ENCODE assay signal across 8 cellular contexts in genomic region chr7:150787321-150788281, GRCh38. TPM values are rescaled to one million over a fixed set of nuclear protein-coding genes. Genes with fewer than 3 reads are reported as not detected.
DNase-seq lines count a peak whose midpoint lies in the region; ATAC-seq and FAIRE-seq lines count a peak whose summit lies in the region.

No MANE protein-coding gene starts in this region.

- peaks cover 21% of the 10 kb centered on the region for H3K4me1 ChIP-seq in right cardiac atrium (ENCODE audit: control insufficient read depth, insufficient read depth, low read length)

- H3K27ac Mint-ChIP-seq in activated naive CD4-positive, alpha-beta T cell treated with anti-CD3 and anti-CD28 coated beads for 36 hours, result no peak overlapping the region

- DNase-seq in OCI-M1 (lab: John Stamatoyannopoulos, UW) (peak; percentile 97), right cardiac atrium (peak in 2 of 3 donors; percentile 38 to 62), superior temporal gyrus (ENCODE audit: extremely low spot score) (peak; percentile 22), frontal cortex (ENCODE audit: low spot score in 2 of 2) (no peak), ureter (ENCODE audit: low spot score) (no peak)
- DNase-seq in activated effector memory CD4-positive, alpha-beta T cell treated with anti-CD3 and anti-CD28 coated beads, Interleukin-2, amount 50 U/mL, for 16 hours, result no peak
- DNase-seq in activated naive CD4-positive, alpha-beta T cell treated with anti-CD3 and anti-CD28 coated beads for 36 hours, result no peak

- FAIRE-seq in frontal cortex (lab: Jason Lieb, UNC), result no peak

- 31% methylated on average over 10 of the region's 10 CpGs for WGBS in right cardiac atrium

- no peaks in the 10 kb centered on the region for H3K36me3 Mint-ChIP-seq in activated naive CD4-positive, alpha-beta T cell treated with anti-CD3 and anti-CD28 coated beads for 36 hours (ENCODE audit: low read depth)

- H3K4me3 ChIP-seq in right cardiac atrium (ENCODE audit: low read length), result no peak overlapping the region

- H3K27ac ChIP-seq in right cardiac atrium (ENCODE audit: low read length), result peak overlapping the region; percentile 57

- H3K27me3 Mint-ChIP-seq in activated naive CD4-positive, alpha-beta T cell treated with anti-CD3 and anti-CD28 coated beads for 36 hours (ENCODE audit: low read depth), result peaks cover 2% of the 10 kb centered on the region

- intact Hi-C loops in right cardiac atrium (cut with DNase I), result no loop called here
- intact Hi-C loops in activated naive CD4-positive, alpha-beta T cell treated with anti-CD3 and anti-CD28 coated beads for 36 hours (cut with micrococcal nuclease), result no loop called here

- H3K4me1 Mint-ChIP-seq in activated naive CD4-positive, alpha-beta T cell treated with anti-CD3 and anti-CD28 coated beads for 36 hours (ENCODE audit: low read depth), result peaks cover 9% of the 10 kb centered on the region

- H3K9me3 Mint-ChIP-seq in activated naive CD4-positive, alpha-beta T cell treated with anti-CD3 and anti-CD28 coated beads for 36 hours, result no peaks in the 10 kb centered on the region

- no peaks in the 10 kb centered on the region for H3K9me3 ChIP-seq in right cardiac atrium (ENCODE audit: control insufficient read depth, low read length)

- no peaks in the 10 kb centered on the region for H3K27me3 ChIP-seq in right cardiac atrium (ENCODE audit: control insufficient read depth, insufficient read depth)

- CTCF ChIA-PET in activated naive CD4-positive, alpha-beta T cell treated with anti-CD3 and anti-CD28 coated beads for 36 hours (lab: Charles Lee), result interaction anchor here (0.6 to 1.4 kb wide), 3 partner anchors 9 to 111 kb away, joined by 3 to 6 read pairs (median 3); no protein-coding TSS in a partner anchor

- H3K4me3 Mint-ChIP-seq in activated naive CD4-positive, alpha-beta T cell treated with anti-CD3 and anti-CD28 coated beads for 36 hours, result no peak overlapping the region

- ATAC-seq in HG02798 (IDR thresholded peaks at IDR 0.05; ENCODE audit: poor library complexity, unreplicated experiment) (peak; percentile 45), right cardiac atrium (peak; percentile 41 to 47)

RNA-seq across cellular contexts. Expression of gene TMEM176B, which starts 12.6 kb away (rescaled TPM):
- total RNA-seq in right cardiac atrium (100 to 1,000 TPM; 101 to 344 (median 237) TPM), frontal cortex (2.4 TPM), ureter (32.7 TPM)
- polyA plus RNA-seq in right cardiac atrium, result 114 TPM
- total RNA-seq in activated naive CD4-positive, alpha-beta T cell treated with anti-CD3 and anti-CD28 coated beads for 36 hours, result not detected

RNA-seq across cellular contexts. Expression of gene TMEM176A, which starts 13.0 kb away (rescaled TPM):
- total RNA-seq in right cardiac atrium, result 100 to 1,000 TPM in 2 of 4 donors, 10 to 100 TPM in 2; 50.8 to 167 (median 126) TPM
- 51.6 TPM for polyA plus RNA-seq in right cardiac atrium
- total RNA-seq in frontal cortex, result 1.2 TPM
- total RNA-seq in ureter, result 30.7 TPM
- total RNA-seq in activated naive CD4-positive, alpha-beta T cell treated with anti-CD3 and anti-CD28 coated beads for 36 hours, result not detected

RNA-seq across cellular contexts. Expression of gene GIMAP5, which starts 50.4 kb away (rescaled TPM):
- total RNA-seq in right cardiac atrium (10 to 100 TPM in 3 of 4 donors, 1 to 10 TPM in 1; 9.3 to 24.2 (median 11.1) TPM), frontal cortex (3.7 TPM), ureter (19.2 TPM)
- polyA plus RNA-seq in right cardiac atrium, result 22.3 TPM
- 10 to 100 TPM; 32.1 to 32.3 TPM for total RNA-seq in activated naive CD4-positive, alpha-beta T cell treated with anti-CD3 and anti-CD28 coated beads for 36 hours

Comparison
In these comparisons a context has a peak if more than half of its experiments do, and no peak if none do; other contexts are left out.
1. DNase-seq: peak in OCI-M1 (single experiment), right cardiac atrium (2 of 3) and superior temporal gyrus (single experiment); none in frontal cortex (0 of 2), ureter (single experiment), activated effector memory CD4-positive, alpha-beta T cell treated with anti-CD3 and anti-CD28 coated beads, Interleukin-2, amount 50 U/mL, for 16 hours (single experiment) and activated naive CD4-positive, alpha-beta T cell treated with anti-CD3 and anti-CD28 coated beads for 36 hours (single experiment).
2. RNA of gene TMEM176A, which starts 13.0 kb away (total RNA-seq): 50.8 to 167 TPM in right cardiac atrium and 30.7 TPM in ureter (single experiment); 1.2 TPM in frontal cortex (single experiment) and not detected in activated naive CD4-positive, alpha-beta T cell treated with anti-CD3 and anti-CD28 coated beads for 36 hours; every median in the first group is over 10 times any median in the second.